ENCODE assay signal across 7 cellular contexts in the genomic region with DNA sequence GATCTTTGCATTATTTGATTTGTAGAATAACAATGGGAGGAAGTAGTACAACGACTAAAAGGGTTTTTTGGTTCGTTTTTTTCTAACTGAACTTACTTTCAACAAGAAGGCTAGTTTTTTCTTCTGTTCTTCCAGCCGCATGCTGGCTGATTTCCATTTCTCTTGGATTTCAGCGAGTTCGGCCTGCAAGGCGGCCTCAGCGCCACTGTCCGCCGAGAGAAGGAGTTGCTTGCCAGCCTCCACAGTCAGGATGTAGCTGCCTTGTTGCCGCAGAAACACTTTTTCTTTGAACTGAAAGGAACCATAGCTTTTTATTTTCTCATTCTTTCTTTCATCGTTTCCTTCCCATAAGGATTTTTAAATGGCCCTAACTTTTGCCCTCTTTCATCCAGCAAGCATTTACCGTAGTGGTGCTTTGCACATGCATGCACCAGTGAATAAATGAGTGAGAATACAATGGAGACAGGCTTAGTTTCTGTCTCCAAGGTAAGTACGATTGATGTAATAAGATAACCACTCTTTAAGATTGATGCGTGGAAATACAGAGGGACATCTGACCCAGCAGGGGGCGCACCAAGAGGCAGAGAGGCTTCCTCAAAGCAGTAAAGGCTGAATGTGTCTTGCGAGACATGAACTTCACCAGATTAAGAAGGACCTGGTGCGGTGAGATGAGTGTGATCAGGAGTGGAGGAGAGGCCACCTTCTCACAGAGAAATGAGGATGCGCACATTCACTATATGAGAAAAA.
DNase-seq lines count a peak whose midpoint lies in the region; ATAC-seq and TF ChIP-seq lines count a peak whose summit lies in the region.

No MANE protein-coding gene starts in this region.

- no peak overlapping the region for H3K4me3 ChIP-seq in GM23248
- H3K4me3 ChIP-seq in SU-DHL-6 (ENCODE audit: insufficient read depth, low read length, poor library complexity, severe bottlenecking), result no peak overlapping the region
- H3K4me3 ChIP-seq in dorsolateral prefrontal cortex, result no peak overlapping the region

- H3K36me3 Mint-ChIP-seq in nephron progenitor cell (ENCODE audit: low read depth), result peaks cover 28% of the 10 kb centered on the region

- no peak for ATAC-seq in HG02852 (IDR thresholded peaks at IDR 0.05; ENCODE audit: unreplicated experiment)
- no peak for ATAC-seq in HG03175 (IDR thresholded peaks at IDR 0.05; ENCODE audit: unreplicated experiment)

- intact Hi-C loops in dorsolateral prefrontal cortex (cut with DNase I), result no loop called here

- in situ Hi-C loops in GM23248 (cut with MboI), result no loop called here

- no peak overlapping the region for H3K9ac ChIP-seq in GM23248
- H3K9ac ChIP-seq in SU-DHL-6 (ENCODE audit: low read length), result no peak overlapping the region

- H3K27me3 ChIP-seq in GM23248 (replicated peaks; ENCODE audit: insufficient read depth) (no peaks in the 10 kb centered on the region), SU-DHL-6 (ENCODE audit: low read length) (no peaks in the 10 kb centered on the region), dorsolateral prefrontal cortex (no peaks in the 10 kb centered on the region)

- H3K4me1 ChIP-seq in GM23248 (ENCODE audit: insufficient read depth), result no peaks in the 10 kb centered on the region

- H3K27me3 Mint-ChIP-seq in nephron progenitor cell (ENCODE audit: low read depth, poor library complexity), result peaks cover 4% of the 10 kb centered on the region

- no peak overlapping the region for H2AFZ ChIP-seq in GM23248
- H2AFZ ChIP-seq in SU-DHL-6 (ENCODE audit: low read depth, low read length, severe bottlenecking), result no peak overlapping the region

- no peak overlapping the region for H3K4me3 Mint-ChIP-seq in nephron progenitor cell

- H3K9me2 ChIP-seq in GM23248 (ENCODE audit: insufficient read depth), result no peaks in the 10 kb centered on the region
- H3K9me2 ChIP-seq in SU-DHL-6 (replicated peaks; ENCODE audit: insufficient read depth, low read length), result no peaks in the 10 kb centered on the region

- no peaks in the 10 kb centered on the region for H4K20me1 ChIP-seq in GM23248 (ENCODE audit: insufficient read depth)
- no peaks in the 10 kb centered on the region for H4K20me1 ChIP-seq in SU-DHL-6 (ENCODE audit: low read depth, low read length)

- H3K79me2 ChIP-seq in GM23248 (ENCODE audit: insufficient read depth) (no peaks in the 10 kb centered on the region), SU-DHL-6 (ENCODE audit: insufficient read depth, low read length) (no peaks in the 10 kb centered on the region)

- 93 to 94% methylated on average over 18 of the region's 18 CpGs for WGBS in GM23248 (ENCODE audit: low coverage in 1 of 2, low lambda C conversion rate in 2 of 2, missing lambda C conversion rate in 2 of 2), 2 experiments

- H3K27ac ChIP-seq in GM23248, result no peak overlapping the region
- no peak overlapping the region for H3K27ac ChIP-seq in SU-DHL-6 (ENCODE audit: low read depth, low read length)
- H3K27ac ChIP-seq in dorsolateral prefrontal cortex, result peak overlapping the region in 8 of 59 donors; percentile 5 to 65 (median 31)

- H3K27ac Mint-ChIP-seq in nephron progenitor cell, result no peak overlapping the region

- H3F3A ChIP-seq in GM23248 (ENCODE audit: insufficient read depth) (no peaks in the 10 kb centered on the region), SU-DHL-6 (ENCODE audit: insufficient read depth) (no peaks in the 10 kb centered on the region)

- H3K36me3 ChIP-seq in GM23248 (ENCODE audit: low read depth) (peaks cover 73% of the 10 kb centered on the region), SU-DHL-6 (ENCODE audit: low read length) (peaks cover 63% of the 10 kb centered on the region)

- TF ChIP-seq CTCF in SU-DHL-6 (IDR thresholded peaks at IDR 0.05; ENCODE audit: insufficient read depth, low read length, poor library complexity, severe bottlenecking), result peak; percentile 92
- TF ChIP-seq CTCF in dorsolateral prefrontal cortex (IDR thresholded peaks at IDR 0.05 in 54 of 56, conservative IDR thresholded peaks at IDR 0.05 in 2 of 56; ENCODE audit: low read depth in 1 of 56, partially characterized antibody in 56 of 56), result peak in 50 of 56 donors; percentile 10 to 58 (median 38)
- peak; percentile 37 for TF ChIP-seq CTCF in nephron progenitor cell (IDR thresholded peaks at IDR 0.05)

- H3K9me3 ChIP-seq in GM23248 (ENCODE audit: low read depth) (no peaks in the 10 kb centered on the region), SU-DHL-6 (ENCODE audit: insufficient read depth, low read length) (no peaks in the 10 kb centered on the region)

- no peaks in the 10 kb centered on the region for H3K4me1 Mint-ChIP-seq in nephron progenitor cell

- H3K9me3 Mint-ChIP-seq in nephron progenitor cell, result no peaks in the 10 kb centered on the region

- peak; percentile 48 for DNase-seq in GM23248
- DNase-seq in dorsolateral prefrontal cortex, result no peak
- peak; percentile 26 for DNase-seq in nephron progenitor cell
- DNase-seq in SHP77 treated with DMSO at 0.1 percent for 48 hours (lab: John Stamatoyannopoulos, UW), result no peak

- H3K4me2 ChIP-seq in GM23248 (ENCODE audit: unreplicated experiment), result no peak overlapping the region
- H3K4me2 ChIP-seq in SU-DHL-6 (ENCODE audit: low read depth, low read length, poor library complexity, severe bottlenecking), result no peak overlapping the region

Comparison
In these comparisons a context has a peak if more than half of its experiments do, and no peak if none do; other contexts are left out.
1. DNase-seq: peak in GM23248 (single experiment) and nephron progenitor cell (single experiment); none in dorsolateral prefrontal cortex (0 of 10) and SHP77 treated with DMSO at 0.1 percent for 48 hours (single experiment).
2. CTCF ChIP-seq: peak in every context shown above with its lines; median percentile 92 in SU-DHL-6; 38 in dorsolateral prefrontal cortex; 37 in nephron progenitor cell.